16 cellular contexts compared by ENCODE assay signal in genomic region chr3:41318520-41318919, GRCh38.
DNase-seq lines count a peak whose midpoint lies in the region; ATAC-seq, FAIRE-seq and TF ChIP-seq lines count a peak whose summit lies in the region.
"Had no signal": no experiment of that assay in that cellular context is flagged by ENCODE, and none has a peak within 500 bp of the region (broad histone marks: within the 10 kb centered on the region; RNA-seq: fewer than 3 reads in every experiment).

No MANE protein-coding gene starts in this region.

- H3K4me1 ChIP-seq in astrocyte (ENCODE audit: insufficient read depth, low read length) (peaks cover 11% of the 10 kb centered on the region), Karpas-422 (ENCODE audit: low read length) (no peaks in the 10 kb centered on the region)
- H3K4me1 ChIP-seq: gastroesophageal sphincter had no signal

- FAIRE-seq in astrocyte (lab: Jason Lieb, UNC) = no peak
- FAIRE-seq: GM12891 had no signal

- H3K27me3 ChIP-seq in astrocyte (ENCODE audit: insufficient read depth, low read length) = no peaks in the 10 kb centered on the region
- no peaks in the 10 kb centered on the region for H3K27me3 ChIP-seq in Karpas-422 (ENCODE audit: low read length)
- H3K27me3 ChIP-seq: gastroesophageal sphincter had no signal

- no peaks in the 10 kb centered on the region for H4K20me1 ChIP-seq in astrocyte (ENCODE audit: insufficient read depth, low read length)
- no peaks in the 10 kb centered on the region for H4K20me1 ChIP-seq in Karpas-422 (ENCODE audit: insufficient read depth, low read depth, low read length)

- H2AFZ ChIP-seq in astrocyte (ENCODE audit: low read depth, low read length) (no peak overlapping the region), Karpas-422 (ENCODE audit: low read length) (no peak overlapping the region)

- H3K4me3 Mint-ChIP-seq in astrocyte (ENCODE audit: unreplicated experiment) = peak overlapping the region; percentile 12
- no peak overlapping the region for H3K4me3 Mint-ChIP-seq in T-helper 17 cell
- no peak overlapping the region for H3K4me3 Mint-ChIP-seq in activated naive CD8-positive, alpha-beta T cell treated with anti-CD3 and anti-CD28 coated beads, Interleukin-2, amount 50 U/mL, for 24 hours
- H3K4me3 Mint-ChIP-seq: memory B cell, WTC11 had no signal

- DNase-seq in AG10803 (ENCODE audit: low read depth) = peak; percentile 26
- peak; percentile 1 for DNase-seq in HT-29 (ENCODE audit: low spot score)
- DNase-seq in astrocyte (ENCODE audit: low read depth) = peak; percentile 38
- peak; percentile 91 for DNase-seq in kidney tubule cell (ENCODE audit: low spot score)
- DNase-seq in T-helper 17 cell = no peak
- DNase-seq in Karpas-422 = no peak
- no peak for DNase-seq in activated naive CD8-positive, alpha-beta T cell treated with anti-CD3 and anti-CD28 coated beads, Interleukin-2, amount 50 U/mL, for 24 hours
- DNase-seq: GDM1, MV-4-11, NCI-H82, retina had no signal

- TF ChIP-seq CTCF in AG10803 (conservative IDR thresholded peaks at IDR 0.05; ENCODE audit: low read length) (no peak), astrocyte (IDR thresholded peaks at IDR 0.05; ENCODE audit: insufficient read depth, low read depth, low read length) (no peak)

- H3K4me1 Mint-ChIP-seq in astrocyte (ENCODE audit: low read depth, unreplicated experiment) = peaks cover 25% of the 10 kb centered on the region
- H3K4me1 Mint-ChIP-seq in T-helper 17 cell = no peaks in the 10 kb centered on the region
- no peaks in the 10 kb centered on the region for H3K4me1 Mint-ChIP-seq in activated naive CD8-positive, alpha-beta T cell treated with anti-CD3 and anti-CD28 coated beads, Interleukin-2, amount 50 U/mL, for 24 hours
- H3K4me1 Mint-ChIP-seq: memory B cell had no signal

- H3K27ac Mint-ChIP-seq in astrocyte (ENCODE audit: unreplicated experiment) (peak overlapping the region; percentile 79), T-helper 17 cell (no peak overlapping the region)
- H3K27ac Mint-ChIP-seq in activated naive CD8-positive, alpha-beta T cell treated with anti-CD3 and anti-CD28 coated beads, Interleukin-2, amount 50 U/mL, for 24 hours = no peak overlapping the region
- H3K27ac Mint-ChIP-seq: memory B cell, WTC11 had no signal

- H3K36me3 ChIP-seq in astrocyte (ENCODE audit: insufficient read depth, low read length) (no peaks in the 10 kb centered on the region), Karpas-422 (ENCODE audit: insufficient read depth, low read length) (no peaks in the 10 kb centered on the region)
- H3K36me3 ChIP-seq: gastroesophageal sphincter had no signal

- H3K9ac ChIP-seq in astrocyte (ENCODE audit: low read length) (no peak overlapping the region), Karpas-422 (ENCODE audit: low read length) (no peak overlapping the region)

- no peaks in the 10 kb centered on the region for H3K9me2 ChIP-seq in Karpas-422 (replicated peaks; ENCODE audit: insufficient read depth, low read length)

- H3K9me3 Mint-ChIP-seq in astrocyte (ENCODE audit: unreplicated experiment) = peaks cover 2% of the 10 kb centered on the region
- H3K9me3 Mint-ChIP-seq in activated naive CD8-positive, alpha-beta T cell treated with anti-CD3 and anti-CD28 coated beads, Interleukin-2, amount 50 U/mL, for 24 hours = no peaks in the 10 kb centered on the region
- H3K9me3 Mint-ChIP-seq: memory B cell, WTC11 had no signal

- no peaks in the 10 kb centered on the region for H3K9me3 ChIP-seq in astrocyte (ENCODE audit: insufficient read depth, low read depth, low read length)
- H3K9me3 ChIP-seq in T-helper 17 cell (ENCODE audit: control insufficient read depth, low read length, poor library complexity, severe bottlenecking) = no peaks in the 10 kb centered on the region
- H3K9me3 ChIP-seq in Karpas-422 (ENCODE audit: low read length) = no peaks in the 10 kb centered on the region
- H3K9me3 ChIP-seq: gastroesophageal sphincter had no signal

- ATAC-seq in T-helper 17 cell = no peak
- ATAC-seq in activated naive CD8-positive, alpha-beta T cell treated with anti-CD3 and anti-CD28 coated beads, Interleukin-2, amount 50 U/mL, for 24 hours = no peak
- no peak for ATAC-seq in GM21717 (IDR thresholded peaks at IDR 0.05; ENCODE audit: unreplicated experiment)
- ATAC-seq: gastroesophageal sphincter, WTC11 had no signal

- H3K27me3 Mint-ChIP-seq in astrocyte (ENCODE audit: low read depth, unreplicated experiment) (no peaks in the 10 kb centered on the region), T-helper 17 cell (no peaks in the 10 kb centered on the region)
- no peaks in the 10 kb centered on the region for H3K27me3 Mint-ChIP-seq in activated naive CD8-positive, alpha-beta T cell treated with anti-CD3 and anti-CD28 coated beads, Interleukin-2, amount 50 U/mL, for 24 hours
- H3K27me3 Mint-ChIP-seq: memory B cell had no signal

- H3K27ac ChIP-seq in astrocyte (ENCODE audit: low read depth, low read length) = no peak overlapping the region
- H3K27ac ChIP-seq in Karpas-422 (ENCODE audit: low read length) = no peak overlapping the region
- H3K27ac ChIP-seq: gastroesophageal sphincter had no signal

- H3K79me2 ChIP-seq in astrocyte (ENCODE audit: insufficient read depth, low read length) = no peaks in the 10 kb centered on the region
- H3K79me2 ChIP-seq in Karpas-422 (ENCODE audit: low read length) = no peaks in the 10 kb centered on the region

- no peak overlapping the region for H3K4me2 ChIP-seq in astrocyte (ENCODE audit: low read length)
- no peak overlapping the region for H3K4me2 ChIP-seq in Karpas-422 (ENCODE audit: low read depth, low read length, poor library complexity, severe bottlenecking)

- H3K4me3 ChIP-seq in AG10803 (ENCODE audit: low read length) (no peak overlapping the region), astrocyte (ENCODE audit: insufficient read depth, low read depth, low read length) (no peak overlapping the region), Karpas-422 (ENCODE audit: low read length) (no peak overlapping the region)
- H3K4me3 ChIP-seq: gastroesophageal sphincter had no signal

- H3K36me3 Mint-ChIP-seq in astrocyte (ENCODE audit: low read depth, unreplicated experiment) = no peaks in the 10 kb centered on the region
- peaks cover 2% of the 10 kb centered on the region for H3K36me3 Mint-ChIP-seq in T-helper 17 cell (ENCODE audit: low read depth)
- no peaks in the 10 kb centered on the region for H3K36me3 Mint-ChIP-seq in activated naive CD8-positive, alpha-beta T cell treated with anti-CD3 and anti-CD28 coated beads, Interleukin-2, amount 50 U/mL, for 24 hours (ENCODE audit: low read depth)
- H3K36me3 Mint-ChIP-seq: WTC11 had no signal

Comparison
In these comparisons a context has a peak if more than half of its experiments do, and no peak if none do; other contexts are left out.
1. DNase-seq: peak in AG10803 (single experiment), HT-29 (single experiment), astrocyte (single experiment) and kidney tubule cell (single experiment); none in T-helper 17 cell (0 of 3), Karpas-422 (single experiment) and activated naive CD8-positive, alpha-beta T cell treated with anti-CD3 and anti-CD28 coated beads, Interleukin-2, amount 50 U/mL, for 24 hours (single experiment).